In the genomic region with DNA sequence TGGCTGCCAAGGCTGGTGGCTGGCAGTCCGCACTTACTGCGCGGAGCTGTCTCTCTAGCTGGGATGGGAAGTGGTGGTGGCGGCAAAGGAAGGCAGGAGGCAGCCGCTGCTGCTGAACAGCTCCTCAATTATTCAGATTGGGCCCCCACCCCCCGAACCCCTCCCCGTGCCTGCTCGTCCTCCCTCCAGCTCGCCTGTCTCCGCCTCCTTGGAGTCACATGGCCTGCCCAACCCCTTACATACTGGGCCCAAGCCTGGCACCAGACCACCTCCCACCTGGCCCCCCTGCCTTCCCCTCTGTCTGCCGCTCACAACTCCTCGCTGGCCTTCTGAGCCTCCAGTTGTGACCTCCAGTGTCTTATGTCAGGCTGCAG, we compare ENCODE assay signal across 13 cellular contexts. TPM values are rescaled to one million over a fixed set of nuclear protein-coding genes. Genes with fewer than 3 reads are reported as not detected.
DNase-seq lines count a peak whose midpoint lies in the region; ATAC-seq and TF ChIP-seq lines count a peak whose summit lies in the region.
"Had no signal": no experiment of that assay in that cellular context is flagged by ENCODE, and none has a peak within 500 bp of the region (broad histone marks: within the 10 kb centered on the region; RNA-seq: fewer than 3 reads in every experiment).

A gene (minus strand): TSS at position 139 of the 374 bp plus-strand sequence. CDS start 59,139 bp downstream, outside the sequence.

- TF ChIP-seq POLR2A in stomach (IDR thresholded peaks at IDR 0.05): no peak

- no peak for TF ChIP-seq EP300 in stomach (IDR thresholded peaks at IDR 0.05)

- WGBS in stomach, 5 donors: 6 to 18% (median 10%) methylated on average over 12 of the region's 12 CpGs

- intact Hi-C loops in stomach (cut with DNase I; ENCODE audit: low total_unique reads): no loop called here

- TF ChIP-seq CTCF in stomach (IDR thresholded peaks at IDR 0.05): no peak

- peak; percentile 51 for DNase-seq in NCI-H2107 treated with DMSO at 0.1 percent for 48 hours (lab: John Stamatoyannopoulos, UW; ENCODE audit: unreplicated experiment)
- no peak for DNase-seq in NCI-H2107 (lab: John Stamatoyannopoulos, UW)
- DNase-seq in iPS DF 19.7 (ENCODE audit: low read depth, low spot score): peak; percentile 25
- no peak for DNase-seq in stomach
- no peak for DNase-seq in COLO829 (ENCODE audit: low spot score)
- no peak for DNase-seq in activated naive CD8-positive, alpha-beta T cell treated with anti-CD3 and anti-CD28 coated beads for 36 hours
- DNase-seq: thyroid gland had no signal

- H3K9me3 Mint-ChIP-seq in activated naive CD8-positive, alpha-beta T cell treated with anti-CD3 and anti-CD28 coated beads for 36 hours: no peaks in the 10 kb centered on the region
- H3K9me3 Mint-ChIP-seq: central memory CD8-positive, alpha-beta T cell; T-helper 2 cell treated with Interferon-gamma antibody and Interleukin-4, amounts not matched to agents 5 μg/mL and 100 μg/mL, for 36 hours had no signal

- peaks cover 5% of the 10 kb centered on the region for H3K36me3 Mint-ChIP-seq in activated naive CD8-positive, alpha-beta T cell treated with anti-CD3 and anti-CD28 coated beads for 36 hours

- H3K9me3 ChIP-seq in stomach: peaks cover 0 to 16% (median 3%) of the 10 kb centered on the region in 4 donors
- H3K9me3 ChIP-seq: thyroid gland had no signal

- peaks cover 70% of the 10 kb centered on the region for H3K27me3 Mint-ChIP-seq in activated naive CD8-positive, alpha-beta T cell treated with anti-CD3 and anti-CD28 coated beads for 36 hours

- no peak within 1 kb of the TSS for H3K4me3 Mint-ChIP-seq in activated naive CD8-positive, alpha-beta T cell treated with anti-CD3 and anti-CD28 coated beads for 36 hours
- H3K4me3 Mint-ChIP-seq: central memory CD8-positive, alpha-beta T cell; IgD-negative memory B cell; T-helper 2 cell treated with Interferon-gamma antibody and Interleukin-4, amounts not matched to agents 5 μg/mL and 100 μg/mL, for 36 hours had no signal

- no peak within 1 kb of the TSS for H3K27ac Mint-ChIP-seq in activated naive CD8-positive, alpha-beta T cell treated with anti-CD3 and anti-CD28 coated beads for 36 hours
- H3K27ac Mint-ChIP-seq: IgD-negative memory B cell; T-helper 2 cell treated with Interferon-gamma antibody and Interleukin-4, amounts not matched to agents 5 μg/mL and 100 μg/mL, for 36 hours had no signal

- H3K4me1 ChIP-seq in stomach: peaks cover 0 to 17% (median 7%) of the 10 kb centered on the region in 4 donors
- H3K4me1 ChIP-seq: BLaER1 treated with 17β-estradiol and CSF1 and Interleukin-3, amounts not matched to agents 10 nM and 100 nM had no signal

- H3K36me3 ChIP-seq in stomach: no peaks in the 10 kb centered on the region
- H3K36me3 ChIP-seq: BLaER1 treated with 17β-estradiol and CSF1 and Interleukin-3, amounts not matched to agents 10 nM and 100 nM; thyroid gland had no signal

- H3K4me1 Mint-ChIP-seq in activated naive CD8-positive, alpha-beta T cell treated with anti-CD3 and anti-CD28 coated beads for 36 hours: no peaks in the 10 kb centered on the region
- H3K4me1 Mint-ChIP-seq: central memory CD8-positive, alpha-beta T cell; IgD-negative memory B cell had no signal

- no peak for ATAC-seq in GM21390 (IDR thresholded peaks at IDR 0.05; ENCODE audit: unreplicated experiment)

- H3K27ac ChIP-seq in angular gyrus (ENCODE audit: low read depth, low read length): peak within 1 kb of the TSS; percentile 52
- H3K27ac ChIP-seq in stomach: no peak within 1 kb of the TSS
- H3K27ac ChIP-seq: BLaER1 treated with 17β-estradiol and CSF1 and Interleukin-3, amounts not matched to agents 10 nM and 100 nM; thyroid gland had no signal

- H3K27me3 ChIP-seq in stomach: peaks cover 15 to 69% (median 36%) of the 10 kb centered on the region in 3 donors
- H3K27me3 ChIP-seq: BLaER1 treated with 17β-estradiol and CSF1 and Interleukin-3, amounts not matched to agents 10 nM and 100 nM had no signal

- H3K4me3 ChIP-seq in stomach: peak within 1 kb of the TSS; percentile 19 to 31 (median 26)
- H3K4me3 ChIP-seq: BLaER1 treated with 17β-estradiol and CSF1 and Interleukin-3, amounts not matched to agents 10 nM and 100 nM; thyroid gland had no signal

RNA-seq across cellular contexts. Expression of the gene that starts here (rescaled TPM):
- total RNA-seq in stomach: 1 to 10 TPM in 1 of 5 donors, under 1 TPM in 1, not detected in 3; 0.43 to 2.4 TPM
- polyA plus RNA-seq in stomach: under 1 TPM in 1 of 3 donors, not detected in 2; 0.10 TPM
- not detected for total RNA-seq in activated naive CD8-positive, alpha-beta T cell treated with anti-CD3 and anti-CD28 coated beads for 36 hours
- polyA plus RNA-seq: IgD-negative memory B cell had no signal

Comparison
In these comparisons a context has a peak if more than half of its experiments do, and no peak if none do; other contexts are left out.
1. DNase-seq: peak in NCI-H2107 treated with DMSO at 0.1 percent for 48 hours (single experiment) and iPS DF 19.7 (single experiment); none in NCI-H2107 (single experiment), stomach (single experiment), COLO829 (single experiment) and activated naive CD8-positive, alpha-beta T cell treated with anti-CD3 and anti-CD28 coated beads for 36 hours (single experiment).